20 cellular contexts compared by ENCODE assay signal in genomic region chr6:101845172-101845571, GRCh38.
A peak's percentile ranks its signal among the peaks of the same experiment; 100 is the strongest.
DNase-seq lines count a peak whose midpoint lies in the region; ATAC-seq lines count a peak whose summit lies in the region.
"Had no signal": no experiment of that assay in that cellular context is flagged by ENCODE, and none has a peak within 500 bp of the region (broad histone marks: within the 10 kb centered on the region; RNA-seq: fewer than 3 reads in every experiment).

No MANE protein-coding gene starts in this region.

- no peak overlapping the region for H3K4me3 ChIP-seq in effector memory CD4-positive, alpha-beta T cell (ENCODE audit: insufficient read depth, low read depth, low read length, poor library complexity, severe bottlenecking)
- H3K4me3 ChIP-seq: adrenal gland, dorsolateral prefrontal cortex, esophagus muscularis mucosa, pancreas had no signal

- H3K27me3 ChIP-seq in effector memory CD4-positive, alpha-beta T cell (replicated peaks; ENCODE audit: control insufficient read depth, insufficient read depth, low read length, poor library complexity, severe bottlenecking), result no peaks in the 10 kb centered on the region
- H3K27me3 ChIP-seq: adrenal gland, dorsolateral prefrontal cortex, esophagus muscularis mucosa, pancreas had no signal

- ATAC-seq in GM18520 (IDR thresholded peaks at IDR 0.05; ENCODE audit: unreplicated experiment) (peak; percentile 43), GM21619 (IDR thresholded peaks at IDR 0.05; ENCODE audit: unreplicated experiment) (peak; percentile 56), HG03064 (IDR thresholded peaks at IDR 0.05; ENCODE audit: low read depth, unreplicated experiment) (peak; percentile 59), HG03575 (IDR thresholded peaks at IDR 0.05; ENCODE audit: extremely low read depth, insufficient number of reproducible peaks, low FRiP score, unreplicated experiment) (peak; percentile 32), GM19455 (IDR thresholded peaks at IDR 0.05; ENCODE audit: unreplicated experiment) (no peak)
- ATAC-seq: left ventricle myocardium superior, pancreas had no signal

- H3K4me1 ChIP-seq in effector memory CD4-positive, alpha-beta T cell (ENCODE audit: control insufficient read depth, insufficient read depth, low read length, poor library complexity, severe bottlenecking), result no peaks in the 10 kb centered on the region
- H3K4me1 ChIP-seq: adrenal gland, esophagus muscularis mucosa, pancreas had no signal

- H3K9me3 ChIP-seq in effector memory CD4-positive, alpha-beta T cell (ENCODE audit: control insufficient read depth, low read length), result peaks cover under 1% of the 10 kb centered on the region
- H3K9me3 ChIP-seq: adrenal gland, esophagus muscularis mucosa, pancreas had no signal

- no peaks in the 10 kb centered on the region for H3K36me3 ChIP-seq in effector memory CD4-positive, alpha-beta T cell (ENCODE audit: control insufficient read depth, insufficient read depth, low read length)
- H3K36me3 ChIP-seq: adrenal gland, esophagus muscularis mucosa, pancreas had no signal

- DNase-seq in effector memory CD4-positive, alpha-beta T cell, result no peak
- DNase-seq in NCI-H146 (lab: John Stamatoyannopoulos, UW) (no peak), nucleus accumbens (lab: John Stamatoyannopoulos, UW) (no peak)
- DNase-seq: activated B cell treated with CpG ODN at 0.5 μM for 24 hours; adrenal gland; DMS79 treated with DMSO at 0.1 percent for 48 hours; dorsolateral prefrontal cortex; IMR-90; left ventricle myocardium superior; NCI-H1930; pancreas; Right ventricle myocardium superior; stimulated activated CD4-positive, alpha-beta T cell treated with anti-CD3 and anti-CD28 coated beads, Interleukin-4, amount 100 ng/mL, for 4 hours; stimulated activated CD8-positive, alpha-beta memory T cell treated with anti-CD3 and anti-CD28 coated beads, Interleukin-4, amount 100 ng/mL, for 48 hours had no signal

- no peak overlapping the region for H3K27ac ChIP-seq in effector memory CD4-positive, alpha-beta T cell (ENCODE audit: insufficient read depth, low read length, poor library complexity, severe bottlenecking)
- H3K27ac ChIP-seq: adrenal gland, esophagus muscularis mucosa, pancreas had no signal
